ENCODE assay signal across 9 cellular contexts in the genomic region with DNA sequence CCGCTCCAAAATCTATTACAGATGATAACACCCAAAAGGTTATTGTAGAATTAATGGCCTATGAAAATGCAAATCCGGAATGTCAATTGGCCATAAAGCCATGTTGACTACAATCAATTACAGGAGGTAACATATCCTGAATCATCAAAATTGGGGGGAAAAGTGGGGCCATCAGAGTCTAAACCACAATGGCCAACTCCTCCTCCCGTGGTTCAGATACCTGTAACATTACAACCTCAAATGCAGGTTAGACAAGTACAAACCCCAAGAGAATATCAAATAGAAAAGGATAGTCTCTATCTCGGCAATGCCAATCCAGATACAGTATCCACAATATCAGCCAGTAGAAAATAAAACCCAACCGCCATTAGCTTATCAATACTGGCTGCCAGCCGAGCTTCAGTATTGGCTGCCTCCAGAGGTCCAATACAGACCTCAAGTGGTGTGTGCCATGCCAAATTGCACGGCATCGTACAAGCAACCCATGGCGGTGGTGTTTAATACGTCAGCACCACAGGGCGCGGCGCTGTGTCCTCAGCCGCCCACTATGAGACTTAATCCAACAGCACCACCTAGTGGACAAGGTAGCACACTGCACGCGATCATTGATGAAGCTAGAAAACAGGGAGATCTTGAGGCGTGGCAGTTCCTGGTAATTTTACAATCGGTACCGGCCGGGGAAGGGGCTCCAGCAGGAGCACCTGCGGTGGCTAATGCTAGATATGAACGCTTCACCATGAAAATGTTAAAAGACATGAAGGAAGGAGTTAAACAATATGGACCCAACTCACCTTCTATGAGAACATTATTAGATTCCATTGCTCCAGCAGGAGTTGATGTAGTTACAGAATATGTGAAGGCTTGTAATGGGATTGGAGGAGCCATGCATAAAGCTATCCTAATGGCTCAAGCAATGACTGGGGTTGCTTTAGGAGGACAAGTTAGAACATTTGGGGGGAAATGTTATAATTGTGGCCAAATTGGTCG. TPM values are rescaled to one million over a fixed set of nuclear protein-coding genes. Genes with fewer than 3 reads are reported as not detected.
DNase-seq lines count a peak whose midpoint lies in the region; ATAC-seq and TF ChIP-seq lines count a peak whose summit lies in the region.
"Had no signal": no experiment of that assay in that cellular context is flagged by ENCODE, and none has a peak within 500 bp of the region (broad histone marks: within the 10 kb centered on the region; RNA-seq: fewer than 3 reads in every experiment).

No MANE protein-coding gene starts in this region.

- H3K27ac ChIP-seq in fibroblast of lung (ENCODE audit: insufficient read depth, low read length) = no peak overlapping the region

- TF ChIP-seq CTCF in GM12873 (IDR thresholded peaks at IDR 0.05; ENCODE audit: insufficient read depth, low read depth, low read length, missing control alignments) = peak; percentile 92
- TF ChIP-seq CTCF in Loucy (conservative IDR thresholded peaks at IDR 0.05; ENCODE audit: low read length) = peak; percentile 70
- TF ChIP-seq CTCF in fibroblast of lung (conservative IDR thresholded peaks at IDR 0.05 in 1 of 2, IDR thresholded peaks at IDR 0.05 in 1 of 2; ENCODE audit: low read depth in 1 of 2, low read length in 2 of 2) = peak; percentile 86
- TF ChIP-seq CTCF in nephron (IDR thresholded peaks at IDR 0.05; ENCODE audit: unreplicated experiment in 3 of 3) = peak; percentile 88 to 93 (median 91)

- H3K36me3 ChIP-seq in Loucy (ENCODE audit: insufficient read depth, low read length) (no peaks in the 10 kb centered on the region), fibroblast of lung (ENCODE audit: control insufficient read depth, insufficient read depth, low read length) (peaks cover 12% of the 10 kb centered on the region)

- H3K4me1 Mint-ChIP-seq in nephron = peaks cover 11% of the 10 kb centered on the region
- peaks cover 11% of the 10 kb centered on the region for H3K4me1 Mint-ChIP-seq in stimulated activated memory B cell treated with anti-CD40 and anti-IgM and Interleukin-4, amounts not matched to agents 10 μg/mL and 1 μg/mL and 100 μg/mL, for 72 hours

- no peak overlapping the region for H3K27ac Mint-ChIP-seq in nephron
- H3K27ac Mint-ChIP-seq in stimulated activated memory B cell treated with anti-CD40 and anti-IgM and Interleukin-4, amounts not matched to agents 10 μg/mL and 1 μg/mL and 100 μg/mL, for 72 hours = peak overlapping the region; percentile 22
- H3K27ac Mint-ChIP-seq: stimulated activated naive CD8-positive, alpha-beta T cell treated with anti-CD3 and anti-CD28 coated beads, Interleukin-15, Interleukin-2, amounts not matched to agents 100 ng/mL and 50 ng/mL, for 24 hours had no signal

- H3K27me3 ChIP-seq in Loucy (ENCODE audit: insufficient read depth, low read length, poor library complexity, severe bottlenecking) (no peaks in the 10 kb centered on the region), fibroblast of lung (ENCODE audit: control insufficient read depth, insufficient read depth, low read length) (no peaks in the 10 kb centered on the region)

- no peaks in the 10 kb centered on the region for H3F3A ChIP-seq in Loucy (ENCODE audit: low read depth)

- DNase-seq in RKO (ENCODE audit: low spot score) = peak; percentile 86
- peak; percentile 93 to 96 for DNase-seq in activated T-cell treated with anti-CD3 and anti-CD28 coated beads, Interleukin-2, amount 50 U/mL, for 48 hours
- DNase-seq in fibroblast of lung (ENCODE audit: low read depth in 2 of 2) = peak; percentile 77 to 88

- no peaks in the 10 kb centered on the region for H3K4me1 ChIP-seq in Loucy (ENCODE audit: insufficient read depth, low read length, poor library complexity, severe bottlenecking)
- H3K4me1 ChIP-seq in fibroblast of lung (ENCODE audit: control insufficient read depth, extremely low read depth, insufficient read depth, low read length) = peaks cover 3% of the 10 kb centered on the region

- no peaks in the 10 kb centered on the region for H3K9me3 Mint-ChIP-seq in nephron
- H3K9me3 Mint-ChIP-seq in stimulated activated memory B cell treated with anti-CD40 and anti-IgM and Interleukin-4, amounts not matched to agents 10 μg/mL and 1 μg/mL and 100 μg/mL, for 72 hours = no peaks in the 10 kb centered on the region
- H3K9me3 Mint-ChIP-seq: stimulated activated naive CD8-positive, alpha-beta T cell treated with anti-CD3 and anti-CD28 coated beads, Interleukin-15, Interleukin-2, amounts not matched to agents 100 ng/mL and 50 ng/mL, for 24 hours had no signal

- H4K20me1 ChIP-seq in Loucy (ENCODE audit: insufficient read depth, low read length, poor library complexity, severe bottlenecking) (no peaks in the 10 kb centered on the region), fibroblast of lung (ENCODE audit: control insufficient read depth, extremely low read depth, insufficient read depth, low read length) (no peaks in the 10 kb centered on the region)

- H3K9ac ChIP-seq in Loucy (ENCODE audit: low read depth, low read length, poor library complexity, severe bottlenecking) (no peak overlapping the region), fibroblast of lung (ENCODE audit: insufficient read depth, low read length) (no peak overlapping the region)

- H3K27me3 Mint-ChIP-seq in nephron (ENCODE audit: low read depth) = no peaks in the 10 kb centered on the region
- H3K27me3 Mint-ChIP-seq in stimulated activated memory B cell treated with anti-CD40 and anti-IgM and Interleukin-4, amounts not matched to agents 10 μg/mL and 1 μg/mL and 100 μg/mL, for 72 hours = no peaks in the 10 kb centered on the region
- H3K27me3 Mint-ChIP-seq: stimulated activated naive CD8-positive, alpha-beta T cell treated with anti-CD3 and anti-CD28 coated beads, Interleukin-15, Interleukin-2, amounts not matched to agents 100 ng/mL and 50 ng/mL, for 24 hours had no signal

- ATAC-seq in stimulated activated memory B cell treated with anti-CD40 and anti-IgM and Interleukin-4, amounts not matched to agents 10 μg/mL and 1 μg/mL and 100 μg/mL, for 72 hours = peak; percentile 96
- ATAC-seq in GM19463 (IDR thresholded peaks at IDR 0.05; ENCODE audit: unreplicated experiment) = no peak

- H3K4me3 Mint-ChIP-seq in nephron = no peak overlapping the region
- peak overlapping the region; percentile 60 for H3K4me3 Mint-ChIP-seq in stimulated activated memory B cell treated with anti-CD40 and anti-IgM and Interleukin-4, amounts not matched to agents 10 μg/mL and 1 μg/mL and 100 μg/mL, for 72 hours
- H3K4me3 Mint-ChIP-seq: stimulated activated naive CD8-positive, alpha-beta T cell treated with anti-CD3 and anti-CD28 coated beads, Interleukin-15, Interleukin-2, amounts not matched to agents 100 ng/mL and 50 ng/mL, for 24 hours had no signal

- H3K9me2 ChIP-seq in Loucy (replicated peaks; ENCODE audit: low read depth, low read length) = no peaks in the 10 kb centered on the region

- H3K4me2 ChIP-seq in Loucy (ENCODE audit: low read depth, low read length, poor library complexity, severe bottlenecking) (no peak overlapping the region), fibroblast of lung (ENCODE audit: extremely low read depth, insufficient read depth, low read length) (peak overlapping the region; percentile 32)

- H3K4me3 ChIP-seq in Loucy (ENCODE audit: low read length, poor library complexity, severe bottlenecking) = no peak overlapping the region
- H3K4me3 ChIP-seq in fibroblast of lung (replicated peaks in 1 of 4; ENCODE audit: control extremely low read depth in 1 of 4, insufficient read depth in 1 of 4, low read depth in 3 of 4, low read length in 4 of 4) = peak overlapping the region in 2 of 4 experiments; percentile 5 to 19

- H3K36me3 Mint-ChIP-seq in nephron (ENCODE audit: low read depth) = peaks cover 13% of the 10 kb centered on the region
- H3K36me3 Mint-ChIP-seq in stimulated activated memory B cell treated with anti-CD40 and anti-IgM and Interleukin-4, amounts not matched to agents 10 μg/mL and 1 μg/mL and 100 μg/mL, for 72 hours = peaks cover 12% of the 10 kb centered on the region

- H2AFZ ChIP-seq in Loucy (ENCODE audit: low read length) = no peak overlapping the region
- H2AFZ ChIP-seq in fibroblast of lung (ENCODE audit: low read length) = peak overlapping the region; percentile 43

- no peaks in the 10 kb centered on the region for H3K79me2 ChIP-seq in Loucy (ENCODE audit: insufficient read depth, low read length)
- H3K79me2 ChIP-seq in fibroblast of lung (ENCODE audit: control insufficient read depth, insufficient read depth, low read length) = no peaks in the 10 kb centered on the region

- H3K9me3 ChIP-seq in Loucy (ENCODE audit: insufficient read depth, low read depth, low read length) (no peaks in the 10 kb centered on the region), fibroblast of lung (ENCODE audit: control insufficient read depth, insufficient read depth, low read depth, low read length) (no peaks in the 10 kb centered on the region)

RNA-seq across cellular contexts. Expression of a gene that starts 15.2 kb away (rescaled TPM):
- total RNA-seq in fibroblast of lung = 44.4 and 58.5 TPM in 2 replicates
- 12.0 and 16.4 TPM in 2 replicates for polyA plus RNA-seq in fibroblast of lung
- 18.7 and 24.0 TPM in 2 replicates for polyA plus RNA-seq in fibroblast of lung (2012)
- 15.7 and 18.2 TPM in 2 replicates for polyA minus RNA-seq in fibroblast of lung (ENCODE audit: low replicate concordance)

RNA-seq across cellular contexts. Expression of a gene that starts 37.1 kb away (rescaled TPM):
- not detected in 2 replicates for total RNA-seq in fibroblast of lung
- not detected in 2 replicates for polyA plus RNA-seq in fibroblast of lung
- polyA plus RNA-seq in fibroblast of lung (2012) = 0.14 TPM in 1 of 2 replicates, not detected in the other
- polyA minus RNA-seq in fibroblast of lung (ENCODE audit: low replicate concordance) = not detected in 2 replicates

RNA-seq across cellular contexts. Expression of a gene that starts 42.2 kb away (rescaled TPM):
- 1.0 and 1.5 TPM in 2 replicates for total RNA-seq in fibroblast of lung
- polyA plus RNA-seq in fibroblast of lung = 3.0 and 8.7 TPM in 2 replicates
- 3.5 and 11.7 TPM in 2 replicates for polyA plus RNA-seq in fibroblast of lung (2012)
- 4.1 and 31.0 TPM in 2 replicates for polyA minus RNA-seq in fibroblast of lung (ENCODE audit: low replicate concordance)

RNA-seq across cellular contexts. Expression of a gene that starts 43.9 kb away (rescaled TPM):
- 55.2 and 56.8 TPM in 2 replicates for total RNA-seq in fibroblast of lung
- polyA plus RNA-seq in fibroblast of lung = 18.1 and 21.2 TPM in 2 replicates
- 42.6 and 42.8 TPM in 2 replicates for polyA plus RNA-seq in fibroblast of lung (2012)
- polyA minus RNA-seq in fibroblast of lung (ENCODE audit: low replicate concordance) = 2.7 and 4.8 TPM in 2 replicates

RNA-seq across cellular contexts. Expression of a gene that starts 53.3 kb away (rescaled TPM):
- total RNA-seq in fibroblast of lung = 0.26 and 1.2 TPM in 2 replicates
- polyA plus RNA-seq in fibroblast of lung = 2.7 and 8.3 TPM in 2 replicates
- 6.9 and 26.3 TPM in 2 replicates for polyA plus RNA-seq in fibroblast of lung (2012)
- polyA minus RNA-seq in fibroblast of lung (ENCODE audit: low replicate concordance) = 6.2 and 11.7 TPM in 2 replicates
